ENCODE assay signal across 14 cellular contexts in genomic region chr15:81011593-81011992, GRCh38.
"Had no signal": no experiment of that assay in that cellular context is flagged by ENCODE, and none has a peak within 500 bp of the region (broad histone marks: within the 10 kb centered on the region; RNA-seq: fewer than 3 reads in every experiment).

No MANE protein-coding gene starts in this region.

- H3K4me3 ChIP-seq: esophagus squamous epithelium, neural progenitor cell, tibial nerve had no signal

- H3K9ac ChIP-seq: neural progenitor cell had no signal

- DNase-seq: activated CD4-positive, alpha-beta T cell treated with anti-CD3 and anti-CD28 coated beads for 36 hours; activated CD4-positive, alpha-beta T cell treated with anti-CD3 and anti-CD28 coated beads, Interleukin-2, amount 50 U/mL, for 48 hours; activated gamma-delta T cell treated with Interleukin-2 at 50 U/mL for 16 hours; activated T-cell treated with anti-CD3 and anti-CD28 coated beads for 4 hours; amygdala; cortex of kidney; effector CD8-positive, alpha-beta T cell; esophagus squamous epithelium; immature natural killer cell; left ventricle myocardium superior; naive B cell; stimulated activated naive CD8-positive, alpha-beta T cell treated with anti-CD3 and anti-CD28 coated beads, Interleukin-15, Interleukin-2, amounts not matched to agents 100 U/mL and 50 U/mL, for 24 hours had no signal

- H3K4me2 ChIP-seq: neural progenitor cell had no signal

- H2AFZ ChIP-seq: neural progenitor cell had no signal

- H3K36me3 ChIP-seq: esophagus squamous epithelium, neural progenitor cell, tibial nerve had no signal

- H3K27me3 ChIP-seq: esophagus squamous epithelium, neural progenitor cell, tibial nerve had no signal

- H3K9me3 ChIP-seq: esophagus squamous epithelium, tibial nerve had no signal

- H3K27ac ChIP-seq: esophagus squamous epithelium, neural progenitor cell, tibial nerve had no signal
